Comparison of ENCODE assay signal across 1 cellular context in the genomic region with DNA sequence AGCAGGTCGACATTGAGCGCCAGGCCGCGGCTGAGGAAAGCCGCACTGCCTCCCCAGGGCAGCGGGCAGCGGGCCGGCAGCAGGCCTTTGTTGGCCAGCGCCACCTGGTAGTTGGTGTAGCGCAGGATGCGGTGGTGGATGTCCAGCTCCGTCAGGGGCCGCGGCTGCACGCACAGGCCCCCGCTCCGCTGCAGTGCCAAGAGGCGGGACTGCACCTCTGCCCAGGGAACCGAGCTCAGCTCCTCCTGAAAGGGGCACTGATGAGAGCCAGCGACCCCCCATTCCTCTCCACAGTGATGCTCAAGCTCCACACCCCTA.
A peak's percentile ranks its signal among the peaks of the same experiment; 100 is the strongest.
TF ChIP-seq lines count a peak whose summit lies in the region.

No MANE protein-coding gene starts in this region.

TF ChIP-seq in K562, 482 proteins besides CTCF, POLR2A, EP300 and RAD21:
- TF ChIP-seq FIP1L1 (IDR thresholded peaks at IDR 0.05; ENCODE audit: low read depth, low read length, poor library complexity, severe bottlenecking) (peak; percentile 1), TBP (optimal IDR thresholded peaks at IDR 0.05; ENCODE audit: low read depth, low read length) (no peak), FOXP1 (CRISPR knock-in tag; IDR thresholded peaks at IDR 0.05) (0 out of 2 replicates have a peak, but pooled peaks have one; percentile 24)
- TF ChIP-seq, protein P1, sequence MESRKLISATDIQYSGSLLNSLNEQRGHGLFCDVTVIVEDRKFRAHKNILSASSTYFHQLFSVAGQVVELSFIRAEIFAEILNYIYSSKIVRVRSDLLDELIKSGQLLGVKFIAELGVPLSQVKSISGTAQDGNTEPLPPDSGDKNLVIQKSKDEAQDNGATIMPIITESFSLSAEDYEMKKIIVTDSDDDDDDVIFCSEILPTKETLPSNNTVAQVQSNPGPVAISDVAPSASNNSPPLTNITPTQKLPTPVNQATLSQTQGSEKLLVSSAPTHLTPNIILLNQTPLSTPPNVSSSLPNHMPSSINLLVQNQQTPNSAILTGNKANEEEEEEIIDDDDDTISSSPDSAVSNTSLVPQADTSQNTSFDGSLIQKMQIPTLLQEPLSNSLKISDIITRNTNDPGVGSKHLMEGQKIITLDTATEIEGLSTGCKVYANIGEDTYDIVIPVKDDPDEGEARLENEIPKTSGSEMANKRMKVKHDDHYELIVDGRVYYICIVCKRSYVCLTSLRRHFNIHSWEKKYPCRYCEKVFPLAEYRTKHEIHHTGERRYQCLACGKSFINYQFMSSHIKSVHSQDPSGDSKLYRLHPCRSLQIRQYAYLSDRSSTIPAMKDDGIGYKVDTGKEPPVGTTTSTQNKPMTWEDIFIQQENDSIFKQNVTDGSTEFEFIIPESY (CRISPR knock-in tag; IDR thresholded peaks at IDR 0.05), result peak; percentile 92
- TF ChIP-seq, protein P2, sequence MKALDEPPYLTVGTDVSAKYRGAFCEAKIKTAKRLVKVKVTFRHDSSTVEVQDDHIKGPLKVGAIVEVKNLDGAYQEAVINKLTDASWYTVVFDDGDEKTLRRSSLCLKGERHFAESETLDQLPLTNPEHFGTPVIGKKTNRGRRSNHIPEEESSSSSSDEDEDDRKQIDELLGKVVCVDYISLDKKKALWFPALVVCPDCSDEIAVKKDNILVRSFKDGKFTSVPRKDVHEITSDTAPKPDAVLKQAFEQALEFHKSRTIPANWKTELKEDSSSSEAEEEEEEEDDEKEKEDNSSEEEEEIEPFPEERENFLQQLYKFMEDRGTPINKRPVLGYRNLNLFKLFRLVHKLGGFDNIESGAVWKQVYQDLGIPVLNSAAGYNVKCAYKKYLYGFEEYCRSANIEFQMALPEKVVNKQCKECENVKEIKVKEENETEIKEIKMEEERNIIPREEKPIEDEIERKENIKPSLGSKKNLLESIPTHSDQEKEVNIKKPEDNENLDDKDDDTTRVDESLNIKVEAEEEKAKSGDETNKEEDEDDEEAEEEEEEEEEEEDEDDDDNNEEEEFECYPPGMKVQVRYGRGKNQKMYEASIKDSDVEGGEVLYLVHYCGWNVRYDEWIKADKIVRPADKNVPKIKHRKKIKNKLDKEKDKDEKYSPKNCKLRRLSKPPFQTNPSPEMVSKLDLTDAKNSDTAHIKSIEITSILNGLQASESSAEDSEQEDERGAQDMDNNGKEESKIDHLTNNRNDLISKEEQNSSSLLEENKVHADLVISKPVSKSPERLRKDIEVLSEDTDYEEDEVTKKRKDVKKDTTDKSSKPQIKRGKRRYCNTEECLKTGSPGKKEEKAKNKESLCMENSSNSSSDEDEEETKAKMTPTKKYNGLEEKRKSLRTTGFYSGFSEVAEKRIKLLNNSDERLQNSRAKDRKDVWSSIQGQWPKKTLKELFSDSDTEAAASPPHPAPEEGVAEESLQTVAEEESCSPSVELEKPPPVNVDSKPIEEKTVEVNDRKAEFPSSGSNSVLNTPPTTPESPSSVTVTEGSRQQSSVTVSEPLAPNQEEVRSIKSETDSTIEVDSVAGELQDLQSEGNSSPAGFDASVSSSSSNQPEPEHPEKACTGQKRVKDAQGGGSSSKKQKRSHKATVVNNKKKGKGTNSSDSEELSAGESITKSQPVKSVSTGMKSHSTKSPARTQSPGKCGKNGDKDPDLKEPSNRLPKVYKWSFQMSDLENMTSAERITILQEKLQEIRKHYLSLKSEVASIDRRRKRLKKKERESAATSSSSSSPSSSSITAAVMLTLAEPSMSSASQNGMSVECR (CRISPR knock-in tag; IDR thresholded peaks at IDR 0.05), result peak; percentile 56; the same call in 1 of the 2 replicates
